ENCODE assay signal across 28 cellular contexts in the genomic region with DNA sequence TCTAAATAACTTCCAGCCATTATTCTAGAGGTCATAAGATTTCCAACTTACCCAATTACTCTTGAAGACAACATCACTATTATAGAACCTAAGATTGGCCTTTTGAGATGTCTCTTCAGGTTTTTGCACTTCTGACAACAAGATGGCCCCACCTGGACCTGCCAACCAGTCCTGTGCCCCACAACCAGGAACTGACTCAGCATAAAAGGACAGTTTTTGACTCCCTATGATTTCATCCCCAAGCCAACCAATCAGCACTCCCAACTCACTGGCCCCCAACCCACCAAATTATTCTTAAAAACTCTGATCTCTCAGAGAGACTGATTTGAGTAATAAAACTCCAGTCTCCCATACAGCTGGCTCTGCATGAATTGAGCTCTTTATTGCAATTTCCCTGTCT.
"Had no signal": no experiment of that assay in that cellular context is flagged by ENCODE, and none has a peak within 500 bp of the region (broad histone marks: within the 10 kb centered on the region; RNA-seq: fewer than 3 reads in every experiment).

No MANE protein-coding gene starts in this region.

- FAIRE-seq: endometrium, islet of Langerhans, keratinocyte had no signal

- H3K4me3 ChIP-seq: esophagus squamous epithelium, gastrocnemius medialis, heart right ventricle, left lung, lower lobe of right lung, mucosa of descending colon had no signal

- H3K27ac Mint-ChIP-seq: dendritic cell treated with granulocyte-macrophage colony-stimulating factor and Interleukin-4, amounts not matched to agents 40 ng/mL and 50 ng/mL, for 4 days; endodermal cell; mesothelial cell of epicardium; naive B cell had no signal

- H3K27me3 ChIP-seq: esophagus squamous epithelium, gastrocnemius medialis, left lung had no signal

- H3K27me3 Mint-ChIP-seq: naive thymus-derived CD8-positive, alpha-beta T cell had no signal

- H3K36me3 ChIP-seq: esophagus squamous epithelium, gastrocnemius medialis, heart right ventricle, left lung, lower lobe of right lung had no signal

- H3K4me3 Mint-ChIP-seq: dendritic cell treated with granulocyte-macrophage colony-stimulating factor and Interleukin-4, amounts not matched to agents 40 ng/mL and 50 ng/mL, for 4 days; effector memory CD8-positive, alpha-beta T cell; endodermal cell; mesothelial cell of epicardium; naive B cell; naive thymus-derived CD8-positive, alpha-beta T cell had no signal

- H3K27ac ChIP-seq: epithelial cell of prostate, esophagus squamous epithelium, gastrocnemius medialis, heart right ventricle, left lung, lower lobe of right lung had no signal

- H3K36me3 Mint-ChIP-seq: naive thymus-derived CD8-positive, alpha-beta T cell had no signal

- H3K9me3 Mint-ChIP-seq: dendritic cell treated with granulocyte-macrophage colony-stimulating factor and Interleukin-4, amounts not matched to agents 40 ng/mL and 50 ng/mL, for 4 days; effector memory CD8-positive, alpha-beta T cell; endodermal cell had no signal

- H3K9me3 ChIP-seq: esophagus squamous epithelium, gastrocnemius medialis, left lung, lower lobe of right lung, mucosa of descending colon had no signal

- ATAC-seq: effector memory CD8-positive, alpha-beta T cell; esophagus mucosa; gastrocnemius medialis; heart right ventricle; left cardiac atrium; left lung; left ventricle myocardium superior; lower lobe of right lung; mucosa of descending colon; naive thymus-derived CD8-positive, alpha-beta T cell had no signal

- H3K4me1 ChIP-seq: gastrocnemius medialis, heart right ventricle, left lung, lower lobe of right lung had no signal

- H3K4me1 Mint-ChIP-seq: naive B cell had no signal

- DNase-seq: cortex of kidney; effector CD8-positive, alpha-beta T cell; effector memory CD8-positive, alpha-beta T cell; endodermal cell; erythroblast; esophagus squamous epithelium; foreskin fibroblast; foreskin melanocyte; gastrocnemius medialis; glutamatergic neuron; head of caudate nucleus; heart right ventricle; hippocampal formation; left cardiac atrium; left lung; left ventricle myocardium superior; lower lobe of right lung; mesenchymal stem cell; mucosa of descending colon; naive B cell; naive thymus-derived CD8-positive, alpha-beta T cell had no signal
